ENCODE assay signal across 8 cellular contexts in genomic region chr17:64918842-64919288, GRCh38. TPM values are rescaled to one million over a fixed set of nuclear protein-coding genes. Genes with fewer than 3 reads are reported as not detected.
DNase-seq lines count a peak whose midpoint lies in the region; ATAC-seq and TF ChIP-seq lines count a peak whose summit lies in the region.
"Not testable (repeated sequence)": the region's sequence is repeated elsewhere in the genome, so short reads cannot be mapped to it uniquely, and the experiment has no call there.

No MANE protein-coding gene starts in this region.

- H3K9ac ChIP-seq in endocrine pancreas (ENCODE audit: control insufficient read depth, insufficient read depth, low read length) = peak overlapping the region; percentile 66

- not testable (repeated sequence) for DNase-seq in BJ (ENCODE audit: low read depth)
- peak; percentile 38 to 63 for DNase-seq in NCI-H524 (lab: John Stamatoyannopoulos, UW)
- peak; percentile 61 for DNase-seq in activated CD8-positive, alpha-beta memory T cell treated with anti-CD3 and anti-CD28 coated beads, Interleukin-2, amount 10 ng/mL, durations not matched to agents 7 days and 5 days
- peak; percentile 55 for DNase-seq in lung (ENCODE audit: low spot score)
- DNase-seq in stimulated activated CD4-positive, alpha-beta T cell treated with anti-CD3 and anti-CD28 coated beads, Interleukin-1b, Interleukin-23, amount 100 ng/mL, for 48 hours = peak; percentile 23

- H3K27me3 Mint-ChIP-seq in activated CD8-positive, alpha-beta memory T cell treated with anti-CD3 and anti-CD28 coated beads, Interleukin-2, amount 10 ng/mL, durations not matched to agents 7 days and 5 days = not testable (repeated sequence)

- not testable (repeated sequence) for TF ChIP-seq CTCF in BJ (IDR thresholded peaks at IDR 0.05; ENCODE audit: insufficient read depth, low read depth, low read length); lung (IDR thresholded peaks at IDR 0.05; ENCODE audit: control extremely low read depth, extremely low read depth)

- ATAC-seq in GM19438 (IDR thresholded peaks at IDR 0.05; ENCODE audit: low read depth, unreplicated experiment) (peak; percentile 45), HG03108 (IDR thresholded peaks at IDR 0.05; ENCODE audit: unreplicated experiment) (peak; percentile 43), lung (ENCODE audit: insufficient read depth, low FRiP score) (peak; percentile 63)
- peak; percentile 54 for ATAC-seq in activated CD8-positive, alpha-beta memory T cell treated with anti-CD3 and anti-CD28 coated beads, Interleukin-2, amount 10 ng/mL, durations not matched to agents 7 days and 5 days

- peak overlapping the region; percentile 85 for H3K27ac Mint-ChIP-seq in activated CD8-positive, alpha-beta memory T cell treated with anti-CD3 and anti-CD28 coated beads, Interleukin-2, amount 10 ng/mL, durations not matched to agents 7 days and 5 days

- H3K4me1 ChIP-seq in endocrine pancreas (ENCODE audit: control insufficient read depth, insufficient read depth, low read length); lung (ENCODE audit: control insufficient read depth in 2 of 2, insufficient read depth in 2 of 2, low read length in 2 of 2): not testable (repeated sequence)

- H3K27me3 ChIP-seq in BJ (ENCODE audit: control insufficient read depth, insufficient read depth, low read length); endocrine pancreas (ENCODE audit: control insufficient read depth, insufficient read depth, low read length); lung (ENCODE audit: control insufficient read depth, insufficient read depth): not testable (repeated sequence)

- peak overlapping the region; percentile 78 for H3K4me3 Mint-ChIP-seq in activated CD8-positive, alpha-beta memory T cell treated with anti-CD3 and anti-CD28 coated beads, Interleukin-2, amount 10 ng/mL, durations not matched to agents 7 days and 5 days

- CTCF ChIA-PET in BJ (lab: Yijun Ruan, JAX) = interaction anchor here (0.8 to 2.3 kb wide), 10 partner anchors 11 to 278 kb away, joined by 3 to 13 read pairs (median 4); no protein-coding TSS in a partner anchor
- CTCF ChIA-PET in activated CD8-positive, alpha-beta memory T cell treated with anti-CD3 and anti-CD28 coated beads, Interleukin-2, amount 10 ng/mL, durations not matched to agents 7 days and 5 days (lab: Charles Lee) = interaction anchor here (1.0 to 2.1 kb wide), 13 partner anchors 8 to 262 kb away, joined by 3 to 9 read pairs (median 6); no protein-coding TSS in a partner anchor

- H3K9me3 ChIP-seq in endocrine pancreas (ENCODE audit: control insufficient read depth, low read length); lung (ENCODE audit: control insufficient read depth in 2 of 2, insufficient read depth in 1 of 2, low read length in 1 of 2): not testable (repeated sequence)

- H3K4me3 ChIP-seq in BJ (ENCODE audit: low read depth, low read length) = peak overlapping the region; percentile 69
- peak overlapping the region; percentile 61 for H3K4me3 ChIP-seq in endocrine pancreas (ENCODE audit: control insufficient read depth, insufficient read depth, low read length)
- H3K4me3 ChIP-seq in lung = peak overlapping the region; percentile 52

- 0 to 1% methylated on average over 31 to 47 of the region's 47 CpGs for WGBS in lung, 2 donors

- H3K36me3 Mint-ChIP-seq in activated CD8-positive, alpha-beta memory T cell treated with anti-CD3 and anti-CD28 coated beads, Interleukin-2, amount 10 ng/mL, durations not matched to agents 7 days and 5 days = not testable (repeated sequence)

- peak overlapping the region; percentile 85 to 96 for H3K27ac ChIP-seq in lung (ENCODE audit: low read depth in 1 of 2, low read length in 1 of 2)

- POLR2A ChIA-PET in BJ (lab: Charles Lee) = not testable (repeated sequence)

- peaks cover 21% of the 10 kb centered on the region for H3K4me1 Mint-ChIP-seq in activated CD8-positive, alpha-beta memory T cell treated with anti-CD3 and anti-CD28 coated beads, Interleukin-2, amount 10 ng/mL, durations not matched to agents 7 days and 5 days

- not testable (repeated sequence) for H3K9me3 Mint-ChIP-seq in activated CD8-positive, alpha-beta memory T cell treated with anti-CD3 and anti-CD28 coated beads, Interleukin-2, amount 10 ng/mL, durations not matched to agents 7 days and 5 days (ENCODE audit: low read depth)

- not testable (repeated sequence) for H3K36me3 ChIP-seq in BJ (ENCODE audit: control insufficient read depth, insufficient read depth, low read length); endocrine pancreas (ENCODE audit: control insufficient read depth, insufficient read depth, low read length); lung (ENCODE audit: control insufficient read depth in 2 of 2, insufficient read depth in 2 of 2, low read length in 2 of 2)

RNA-seq across cellular contexts. Expression of gene LRRC37A3, which starts 0.4 kb away (rescaled TPM):
- polyA plus RNA-seq in BJ (2011; rRNA removed) (3.4 and 4.0 TPM in 2 replicates), lung (1 to 10 TPM; 1.1 to 3.4 TPM)
- 12.5 and 13.3 TPM in 2 replicates for polyA minus RNA-seq in BJ (2011; rRNA and poly(A)+ RNA removed)
- total RNA-seq in activated CD8-positive, alpha-beta memory T cell treated with anti-CD3 and anti-CD28 coated beads, Interleukin-2, amount 10 ng/mL, durations not matched to agents 7 days and 5 days = 10 to 100 TPM; 12.6 to 22.5 TPM
- total RNA-seq in lung = 10 to 100 TPM; 11.9 to 19.7 TPM
